In the genomic region with DNA sequence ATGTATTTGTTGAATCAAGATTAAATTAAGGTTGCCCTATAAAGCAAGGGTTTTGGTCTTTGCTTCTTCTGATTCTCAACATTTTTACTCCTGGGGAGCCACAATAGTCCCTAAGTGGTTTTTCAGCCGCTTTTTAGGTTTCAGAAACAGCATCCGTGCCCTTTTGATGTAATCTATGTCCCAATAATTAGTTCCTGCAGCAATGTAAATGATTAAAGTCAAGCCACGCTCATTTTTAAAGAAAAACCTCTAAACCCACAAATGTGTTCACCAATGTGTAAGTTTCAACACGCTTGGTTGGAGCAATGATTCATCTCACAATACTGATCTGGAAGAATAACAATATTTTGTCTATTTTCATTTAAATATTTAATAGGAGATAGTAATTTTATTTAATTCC, we compare ENCODE assay signal across 11 cellular contexts. TPM values are rescaled to one million over a fixed set of nuclear protein-coding genes. Genes with fewer than 3 reads are reported as not detected.
DNase-seq lines count a peak whose midpoint lies in the region; ATAC-seq and TF ChIP-seq lines count a peak whose summit lies in the region.
"Had no signal": no experiment of that assay in that cellular context is flagged by ENCODE, and none has a peak within 500 bp of the region (broad histone marks: within the 10 kb centered on the region; RNA-seq: fewer than 3 reads in every experiment).

No MANE protein-coding gene starts in this region.

- ATAC-seq in activated B cell treated with CpG ODN at 0.5 μM for 24 hours (ENCODE audit: low read depth) (no peak), HG02678 (IDR thresholded peaks at IDR 0.05; ENCODE audit: unreplicated experiment) (no peak), GM19463 (IDR thresholded peaks at IDR 0.05; ENCODE audit: unreplicated experiment) (no peak), GM21786 (IDR thresholded peaks at IDR 0.05; ENCODE audit: unreplicated experiment) (no peak)

- intact Hi-C loops in activated B cell treated with CpG ODN at 0.5 μM for 24 hours (cut with micrococcal nuclease) = no loop called here

- POLR2A ChIA-PET in activated B cell treated with CpG ODN at 0.5 μM for 24 hours (lab: Charles Lee) = interaction anchor here (0.7 to 0.9 kb wide), 2 partner anchors 64 to 69 kb away, joined by 3 read pairs; no protein-coding TSS in a partner anchor

- H3K27ac ChIP-seq in thymus (ENCODE audit: low read depth) = peak overlapping the region; percentile 55

- peaks cover 4% of the 10 kb centered on the region for H3K27me3 Mint-ChIP-seq in activated naive CD4-positive, alpha-beta T cell treated with anti-CD3 and anti-CD28 coated beads, Interleukin-2, amount 10 ng/mL, durations not matched to agents 7 days and 5 days
- H3K27me3 Mint-ChIP-seq in activated B cell treated with CpG ODN at 0.5 μM for 24 hours = no peaks in the 10 kb centered on the region

- H3K9me3 ChIP-seq in thymus (ENCODE audit: control insufficient read depth) = peaks cover 2% of the 10 kb centered on the region

- H3K27ac Mint-ChIP-seq in activated naive CD4-positive, alpha-beta T cell treated with anti-CD3 and anti-CD28 coated beads, Interleukin-2, amount 10 ng/mL, durations not matched to agents 7 days and 5 days = peak overlapping the region; percentile 100
- H3K27ac Mint-ChIP-seq in activated B cell treated with CpG ODN at 0.5 μM for 24 hours = no peak overlapping the region

- peaks cover 92% of the 10 kb centered on the region for H3K36me3 Mint-ChIP-seq in activated naive CD4-positive, alpha-beta T cell treated with anti-CD3 and anti-CD28 coated beads, Interleukin-2, amount 10 ng/mL, durations not matched to agents 7 days and 5 days
- peaks cover 19% of the 10 kb centered on the region for H3K36me3 Mint-ChIP-seq in activated B cell treated with CpG ODN at 0.5 μM for 24 hours (ENCODE audit: low read depth)

- H3K4me3 Mint-ChIP-seq in activated naive CD4-positive, alpha-beta T cell treated with anti-CD3 and anti-CD28 coated beads, Interleukin-2, amount 10 ng/mL, durations not matched to agents 7 days and 5 days = peak overlapping the region; percentile 90
- peak overlapping the region; percentile 8 for H3K4me3 Mint-ChIP-seq in activated B cell treated with CpG ODN at 0.5 μM for 24 hours

- H3K4me1 Mint-ChIP-seq in activated naive CD4-positive, alpha-beta T cell treated with anti-CD3 and anti-CD28 coated beads, Interleukin-2, amount 10 ng/mL, durations not matched to agents 7 days and 5 days = peaks cover 49% of the 10 kb centered on the region
- peaks cover 80% of the 10 kb centered on the region for H3K4me1 Mint-ChIP-seq in activated B cell treated with CpG ODN at 0.5 μM for 24 hours

- no peaks in the 10 kb centered on the region for H3K27me3 ChIP-seq in thymus (ENCODE audit: control insufficient read depth, insufficient read depth)

- H3K9me3 Mint-ChIP-seq in activated naive CD4-positive, alpha-beta T cell treated with anti-CD3 and anti-CD28 coated beads, Interleukin-2, amount 10 ng/mL, durations not matched to agents 7 days and 5 days = no peaks in the 10 kb centered on the region
- H3K9me3 Mint-ChIP-seq in activated B cell treated with CpG ODN at 0.5 μM for 24 hours = no peaks in the 10 kb centered on the region

- H3K4me3 ChIP-seq in thymus (ENCODE audit: low read length) = peak overlapping the region; percentile 6
- H3K4me3 ChIP-seq: coronary artery had no signal

- 49% methylated on average over 4 of the region's 4 CpGs for WGBS in thymus

- no peak for TF ChIP-seq CTCF in activated B cell treated with CpG ODN at 0.5 μM for 24 hours (IDR thresholded peaks at IDR 0.05)

- H3K4me1 ChIP-seq in thymus (ENCODE audit: control insufficient read depth, insufficient read depth, low read length) = peaks cover 35% of the 10 kb centered on the region

- H3K36me3 ChIP-seq in thymus (ENCODE audit: control insufficient read depth, insufficient read depth) = peaks cover 11% of the 10 kb centered on the region

- CTCF ChIA-PET in activated naive CD4-positive, alpha-beta T cell treated with anti-CD3 and anti-CD28 coated beads, Interleukin-2, amount 10 ng/mL, durations not matched to agents 7 days and 5 days (lab: Charles Lee) = interaction anchor here (0.9 to 1.2 kb wide), 5 partner anchors 27 to 210 kb away, joined by 3 to 7 read pairs (median 3); no protein-coding TSS in a partner anchor
- CTCF ChIA-PET in activated B cell treated with CpG ODN at 0.5 μM for 24 hours (lab: Charles Lee) = no interaction called here

- DNase-seq in activated naive CD4-positive, alpha-beta T cell treated with anti-CD3 and anti-CD28 coated beads, Interleukin-2, amount 10 ng/mL, durations not matched to agents 7 days and 5 days = no peak
- DNase-seq in activated naive CD4-positive, alpha-beta T cell treated with anti-CD3 and anti-CD28 coated beads, Interleukin-2, amount 50 U/mL, for 16 hours = no peak
- DNase-seq in activated B cell treated with CpG ODN at 0.5 μM for 24 hours (no peak), iris pigment epithelial cell (ENCODE audit: low read depth) (peak; percentile 12)
- DNase-seq: NCI-H226, RPMI8226 had no signal

RNA-seq across cellular contexts. Expression of gene ARL4C, which starts 5.6 kb away (rescaled TPM):
- total RNA-seq in activated B cell treated with CpG ODN at 0.5 μM for 24 hours = 20.9 TPM in 2 replicates
- polyA plus RNA-seq in thymus = 59.9 TPM
